ENCODE assay signal across 6 cellular contexts in genomic region chr19:45187421-45188100, GRCh38. TPM values are rescaled to one million over a fixed set of nuclear protein-coding genes. Genes with fewer than 3 reads are reported as not detected.
DNase-seq lines count a peak whose midpoint lies in the region; ATAC-seq lines count a peak whose summit lies in the region.

No MANE protein-coding gene starts in this region.

- peak; percentile 41 for ATAC-seq in left ventricle myocardium superior

- intact Hi-C loops in left ventricle myocardium superior (cut with micrococcal nuclease), result no loop called here

- DNase-seq in DMS153 (lab: John Stamatoyannopoulos, UW) (peak; percentile 9), DMS153 treated with DMSO at 0.1 percent for 48 hours (lab: John Stamatoyannopoulos, UW; ENCODE audit: unreplicated experiment) (no peak), OCI-M1 (lab: John Stamatoyannopoulos, UW) (peak; percentile 49), left ventricle myocardium superior (no peak), SKM-1 treated with dmso at 0.1 percent for 144 hours (lab: John Stamatoyannopoulos, UW; ENCODE audit: unreplicated experiment) (no peak), hepatic stellate cell (ENCODE audit: low spot score) (no peak)

RNA-seq across cellular contexts. Expression of gene BLOC1S3, which starts 9.0 kb away (rescaled TPM):
- 6.0 TPM for total RNA-seq in left ventricle myocardium superior

RNA-seq across cellular contexts. Expression of gene TRAPPC6A, which starts 9.5 kb away (rescaled TPM):
- 13.7 TPM for total RNA-seq in left ventricle myocardium superior

RNA-seq across cellular contexts. Expression of gene NKPD1, which starts 26.8 kb away (rescaled TPM):
- total RNA-seq in left ventricle myocardium superior, result 0.07 TPM

RNA-seq across cellular contexts. Expression of gene EXOC3L2, which starts 57.6 kb away (rescaled TPM):
- 0.94 TPM for total RNA-seq in left ventricle myocardium superior

Comparison
In these comparisons a context has a peak if more than half of its experiments do, and no peak if none do; other contexts are left out.
1. DNase-seq: peak in DMS153 (single experiment) and OCI-M1 (single experiment); none in DMS153 treated with DMSO at 0.1 percent for 48 hours (single experiment), left ventricle myocardium superior (single experiment), SKM-1 treated with dmso at 0.1 percent for 144 hours (single experiment) and hepatic stellate cell (single experiment).